ENCODE assay signal across 27 cellular contexts in the genomic region with DNA sequence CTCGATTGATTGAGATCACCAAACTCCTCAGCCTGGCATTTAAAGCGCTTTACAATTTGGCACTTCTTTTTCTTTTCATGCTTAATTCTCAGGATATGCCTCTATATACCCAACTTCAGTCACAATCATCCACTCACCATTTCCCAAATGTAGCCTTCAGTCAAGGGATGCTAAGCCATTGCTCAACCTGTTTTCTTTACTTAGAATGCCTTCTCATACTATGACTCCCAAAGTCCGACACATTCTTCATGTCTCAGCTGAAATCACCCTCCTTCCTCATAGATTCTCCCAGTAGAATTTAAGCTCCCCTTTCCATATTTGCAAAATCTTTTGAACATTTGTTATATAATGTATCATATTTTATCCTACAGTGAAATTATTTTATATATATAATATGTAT.
"Had no signal": no experiment of that assay in that cellular context is flagged by ENCODE, and none has a peak within 500 bp of the region (broad histone marks: within the 10 kb centered on the region; RNA-seq: fewer than 3 reads in every experiment).

No MANE protein-coding gene starts in this region.

- H3K27ac ChIP-seq: left lung, lower lobe of right lung, neural progenitor cell, neutrophil, ovary, right atrium auricular region, right lobe of liver, skin epidermis, spleen, suprapubic skin, thoracic aorta, tibial artery, uterus had no signal

- H2AFZ ChIP-seq: neural progenitor cell had no signal

- H3K36me3 ChIP-seq: left lung, lower lobe of right lung, neural progenitor cell, neutrophil, ovary, right atrium auricular region, right lobe of liver, spleen, suprapubic skin, thoracic aorta, tibial artery, uterus had no signal

- H3K27me3 ChIP-seq: left lung, neural progenitor cell, neutrophil, ovary, right atrium auricular region, right lobe of liver, suprapubic skin, tibial artery, uterus had no signal

- H3K4me3 ChIP-seq: left lung, lower lobe of right lung, neural progenitor cell, ovary, right atrium auricular region, right lobe of liver, skin epidermis, spleen, suprapubic skin, thoracic aorta, tibial artery, uterus had no signal

- H3K4me1 ChIP-seq: left lung, lower lobe of right lung, right atrium auricular region, right lobe of liver, spleen, suprapubic skin, uterus had no signal

- H3K9ac ChIP-seq: neural progenitor cell had no signal

- H3K4me2 ChIP-seq: neural progenitor cell had no signal

- ATAC-seq: left colon; left lung; lower lobe of right lung; natural killer cell; right lobe of liver; stimulated activated effector memory CD8-positive, alpha-beta T cell treated with anti-CD3 and anti-CD28 coated beads, Interleukin-12 subunit alpha, Interleukin-12 subunit beta, amount 100 ng/mL, for 72 hours had no signal

- DNase-seq: hypothalamus; immature natural killer cell; kidney; left colon; left lung; lower lobe of right lung; mammary epithelial cell; mesenchymal stem cell; naive B cell; natural killer cell; nephron progenitor cell; occipital lobe; ovary; right lobe of liver; spleen; stimulated activated CD4-positive, alpha-beta T cell treated with anti-CD3 and anti-CD28 coated beads, Interleukin-4, amount 100 ng/mL, for 24 hours; stimulated activated naive CD4-positive, alpha-beta T cell; tibial artery; uterus had no signal

- H3K9me3 ChIP-seq: left lung, lower lobe of right lung, neutrophil, ovary, right atrium auricular region, right lobe of liver, spleen, suprapubic skin, thoracic aorta, tibial artery, uterus had no signal

- FAIRE-seq: islet of Langerhans, kidney had no signal
